ENCODE assay signal across 1 cellular context in the genomic region with DNA sequence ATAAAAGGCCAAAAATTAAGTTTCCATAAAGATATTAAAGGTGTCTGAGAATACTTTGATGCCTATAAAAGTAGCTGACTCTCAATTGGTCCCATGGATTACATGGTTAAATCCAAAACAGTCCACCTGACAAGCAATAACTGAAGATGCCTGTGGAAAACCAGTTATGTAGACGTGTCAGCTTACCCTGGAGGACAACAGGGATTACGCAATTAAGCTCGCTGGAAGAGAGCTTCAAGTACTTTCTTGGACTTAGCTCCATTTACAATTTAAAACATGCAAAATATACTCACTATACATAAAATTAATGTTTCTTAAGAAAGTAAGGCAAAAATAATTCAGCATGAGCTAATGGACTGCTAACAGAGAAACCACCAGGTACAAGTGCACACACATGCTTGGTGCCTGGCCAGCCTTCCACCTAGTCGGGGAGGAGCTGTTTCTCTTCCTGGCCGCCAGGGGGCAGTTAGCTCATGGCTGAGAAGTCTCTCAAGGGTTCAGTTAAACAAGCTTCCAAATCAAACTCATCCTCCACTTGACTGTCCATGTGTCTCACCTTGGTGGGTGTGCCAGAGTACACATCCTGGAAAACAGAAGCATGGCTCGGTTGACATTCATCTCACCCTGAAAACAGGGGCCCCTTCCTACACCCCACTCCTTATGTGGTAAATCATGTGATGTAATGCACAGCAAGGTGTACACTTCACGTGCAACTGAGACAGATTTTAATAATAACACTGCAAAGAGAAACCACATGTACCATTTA.
TF ChIP-seq lines count a peak whose summit lies in the region.

No MANE protein-coding gene starts in this region.

TF ChIP-seq in K562, 482 proteins besides CTCF, POLR2A, EP300 and RAD21 (continued from another document and continues in another):
- TF ChIP-seq SMAD4 (CRISPR knock-in tag; conservative IDR thresholded peaks at IDR 0.05) (0 out of 2 replicates have a peak, but pooled peaks have one; percentile 26), ZFP36 (IDR thresholded peaks at IDR 0.05; ENCODE audit: low read depth, low read length, partially characterized antibody) (peak; percentile 92), TRIM24 (IDR thresholded peaks at IDR 0.05) (no peak), BCOR (IDR thresholded peaks at IDR 0.05) (no peak), ZNF507 (tag; conservative IDR thresholded peaks at IDR 0.05) (no peak), CC2D1A (IDR thresholded peaks at IDR 0.05) (no peak), RFX5 (IDR thresholded peaks at IDR 0.05; ENCODE audit: low read depth, low read length) (no peak), ERF (CRISPR knock-in tag; IDR thresholded peaks at IDR 0.05) (no peak), BCL6 (CRISPR knock-in tag; IDR thresholded peaks at IDR 0.05) (no peak), FUS (optimal IDR thresholded peaks at IDR 0.05; ENCODE audit: low read depth, low read length) (no peak), ZNF551 (CRISPR knock-in tag; IDR thresholded peaks at IDR 0.05) (no peak), POLR2AphosphoS2 (IDR thresholded peaks at IDR 0.05; ENCODE audit: low read length) (no peak), HDGF (IDR thresholded peaks at IDR 0.05) (no peak)
- TF ChIP-seq, protein P1, sequence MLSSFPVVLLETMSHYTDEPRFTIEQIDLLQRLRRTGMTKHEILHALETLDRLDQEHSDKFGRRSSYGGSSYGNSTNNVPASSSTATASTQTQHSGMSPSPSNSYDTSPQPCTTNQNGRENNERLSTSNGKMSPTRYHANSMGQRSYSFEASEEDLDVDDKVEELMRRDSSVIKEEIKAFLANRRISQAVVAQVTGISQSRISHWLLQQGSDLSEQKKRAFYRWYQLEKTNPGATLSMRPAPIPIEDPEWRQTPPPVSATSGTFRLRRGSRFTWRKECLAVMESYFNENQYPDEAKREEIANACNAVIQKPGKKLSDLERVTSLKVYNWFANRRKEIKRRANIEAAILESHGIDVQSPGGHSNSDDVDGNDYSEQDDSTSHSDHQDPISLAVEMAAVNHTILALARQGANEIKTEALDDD (IDR thresholded peaks at IDR 0.05): 0 out of 2 replicates have a peak, but pooled peaks have one; percentile 20
- TF ChIP-seq, protein P2, sequence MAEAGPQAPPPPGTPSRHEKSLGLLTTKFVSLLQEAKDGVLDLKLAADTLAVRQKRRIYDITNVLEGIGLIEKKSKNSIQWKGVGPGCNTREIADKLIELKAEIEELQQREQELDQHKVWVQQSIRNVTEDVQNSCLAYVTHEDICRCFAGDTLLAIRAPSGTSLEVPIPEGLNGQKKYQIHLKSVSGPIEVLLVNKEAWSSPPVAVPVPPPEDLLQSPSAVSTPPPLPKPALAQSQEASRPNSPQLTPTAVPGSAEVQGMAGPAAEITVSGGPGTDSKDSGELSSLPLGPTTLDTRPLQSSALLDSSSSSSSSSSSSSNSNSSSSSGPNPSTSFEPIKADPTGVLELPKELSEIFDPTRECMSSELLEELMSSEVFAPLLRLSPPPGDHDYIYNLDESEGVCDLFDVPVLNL (CRISPR knock-in tag; IDR thresholded peaks at IDR 0.05; ENCODE audit: low read depth): no peak
- TF ChIP-seq, protein P3, sequence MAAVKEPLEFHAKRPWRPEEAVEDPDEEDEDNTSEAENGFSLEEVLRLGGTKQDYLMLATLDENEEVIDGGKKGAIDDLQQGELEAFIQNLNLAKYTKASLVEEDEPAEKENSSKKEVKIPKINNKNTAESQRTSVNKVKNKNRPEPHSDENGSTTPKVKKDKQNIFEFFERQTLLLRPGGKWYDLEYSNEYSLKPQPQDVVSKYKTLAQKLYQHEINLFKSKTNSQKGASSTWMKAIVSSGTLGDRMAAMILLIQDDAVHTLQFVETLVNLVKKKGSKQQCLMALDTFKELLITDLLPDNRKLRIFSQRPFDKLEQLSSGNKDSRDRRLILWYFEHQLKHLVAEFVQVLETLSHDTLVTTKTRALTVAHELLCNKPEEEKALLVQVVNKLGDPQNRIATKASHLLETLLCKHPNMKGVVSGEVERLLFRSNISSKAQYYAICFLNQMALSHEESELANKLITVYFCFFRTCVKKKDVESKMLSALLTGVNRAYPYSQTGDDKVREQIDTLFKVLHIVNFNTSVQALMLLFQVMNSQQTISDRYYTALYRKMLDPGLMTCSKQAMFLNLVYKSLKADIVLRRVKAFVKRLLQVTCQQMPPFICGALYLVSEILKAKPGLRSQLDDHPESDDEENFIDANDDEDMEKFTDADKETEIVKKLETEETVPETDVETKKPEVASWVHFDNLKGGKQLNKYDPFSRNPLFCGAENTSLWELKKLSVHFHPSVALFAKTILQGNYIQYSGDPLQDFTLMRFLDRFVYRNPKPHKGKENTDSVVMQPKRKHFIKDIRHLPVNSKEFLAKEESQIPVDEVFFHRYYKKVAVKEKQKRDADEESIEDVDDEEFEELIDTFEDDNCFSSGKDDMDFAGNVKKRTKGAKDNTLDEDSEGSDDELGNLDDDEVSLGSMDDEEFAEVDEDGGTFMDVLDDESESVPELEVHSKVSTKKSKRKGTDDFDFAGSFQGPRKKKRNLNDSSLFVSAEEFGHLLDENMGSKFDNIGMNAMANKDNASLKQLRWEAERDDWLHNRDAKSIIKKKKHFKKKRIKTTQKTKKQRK (IDR thresholded peaks at IDR 0.05; ENCODE audit: borderline replicate concordance, low read depth, low read length): no peak
- TF ChIP-seq, protein P4, sequence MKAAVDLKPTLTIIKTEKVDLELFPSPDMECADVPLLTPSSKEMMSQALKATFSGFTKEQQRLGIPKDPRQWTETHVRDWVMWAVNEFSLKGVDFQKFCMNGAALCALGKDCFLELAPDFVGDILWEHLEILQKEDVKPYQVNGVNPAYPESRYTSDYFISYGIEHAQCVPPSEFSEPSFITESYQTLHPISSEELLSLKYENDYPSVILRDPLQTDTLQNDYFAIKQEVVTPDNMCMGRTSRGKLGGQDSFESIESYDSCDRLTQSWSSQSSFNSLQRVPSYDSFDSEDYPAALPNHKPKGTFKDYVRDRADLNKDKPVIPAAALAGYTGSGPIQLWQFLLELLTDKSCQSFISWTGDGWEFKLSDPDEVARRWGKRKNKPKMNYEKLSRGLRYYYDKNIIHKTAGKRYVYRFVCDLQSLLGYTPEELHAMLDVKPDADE (conservative IDR thresholded peaks at IDR 0.05; ENCODE audit: control insufficient read depth, low read depth, low read length): no peak
- TF ChIP-seq, protein P5, sequence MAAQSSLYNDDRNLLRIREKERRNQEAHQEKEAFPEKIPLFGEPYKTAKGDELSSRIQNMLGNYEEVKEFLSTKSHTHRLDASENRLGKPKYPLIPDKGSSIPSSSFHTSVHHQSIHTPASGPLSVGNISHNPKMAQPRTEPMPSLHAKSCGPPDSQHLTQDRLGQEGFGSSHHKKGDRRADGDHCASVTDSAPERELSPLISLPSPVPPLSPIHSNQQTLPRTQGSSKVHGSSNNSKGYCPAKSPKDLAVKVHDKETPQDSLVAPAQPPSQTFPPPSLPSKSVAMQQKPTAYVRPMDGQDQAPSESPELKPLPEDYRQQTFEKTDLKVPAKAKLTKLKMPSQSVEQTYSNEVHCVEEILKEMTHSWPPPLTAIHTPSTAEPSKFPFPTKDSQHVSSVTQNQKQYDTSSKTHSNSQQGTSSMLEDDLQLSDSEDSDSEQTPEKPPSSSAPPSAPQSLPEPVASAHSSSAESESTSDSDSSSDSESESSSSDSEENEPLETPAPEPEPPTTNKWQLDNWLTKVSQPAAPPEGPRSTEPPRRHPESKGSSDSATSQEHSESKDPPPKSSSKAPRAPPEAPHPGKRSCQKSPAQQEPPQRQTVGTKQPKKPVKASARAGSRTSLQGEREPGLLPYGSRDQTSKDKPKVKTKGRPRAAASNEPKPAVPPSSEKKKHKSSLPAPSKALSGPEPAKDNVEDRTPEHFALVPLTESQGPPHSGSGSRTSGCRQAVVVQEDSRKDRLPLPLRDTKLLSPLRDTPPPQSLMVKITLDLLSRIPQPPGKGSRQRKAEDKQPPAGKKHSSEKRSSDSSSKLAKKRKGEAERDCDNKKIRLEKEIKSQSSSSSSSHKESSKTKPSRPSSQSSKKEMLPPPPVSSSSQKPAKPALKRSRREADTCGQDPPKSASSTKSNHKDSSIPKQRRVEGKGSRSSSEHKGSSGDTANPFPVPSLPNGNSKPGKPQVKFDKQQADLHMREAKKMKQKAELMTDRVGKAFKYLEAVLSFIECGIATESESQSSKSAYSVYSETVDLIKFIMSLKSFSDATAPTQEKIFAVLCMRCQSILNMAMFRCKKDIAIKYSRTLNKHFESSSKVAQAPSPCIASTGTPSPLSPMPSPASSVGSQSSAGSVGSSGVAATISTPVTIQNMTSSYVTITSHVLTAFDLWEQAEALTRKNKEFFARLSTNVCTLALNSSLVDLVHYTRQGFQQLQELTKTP (IDR thresholded peaks at IDR 0.05; ENCODE audit: low read depth in 1 of 2, partially characterized antibody in 2 of 2): no peak
- TF ChIP-seq, protein P6, sequence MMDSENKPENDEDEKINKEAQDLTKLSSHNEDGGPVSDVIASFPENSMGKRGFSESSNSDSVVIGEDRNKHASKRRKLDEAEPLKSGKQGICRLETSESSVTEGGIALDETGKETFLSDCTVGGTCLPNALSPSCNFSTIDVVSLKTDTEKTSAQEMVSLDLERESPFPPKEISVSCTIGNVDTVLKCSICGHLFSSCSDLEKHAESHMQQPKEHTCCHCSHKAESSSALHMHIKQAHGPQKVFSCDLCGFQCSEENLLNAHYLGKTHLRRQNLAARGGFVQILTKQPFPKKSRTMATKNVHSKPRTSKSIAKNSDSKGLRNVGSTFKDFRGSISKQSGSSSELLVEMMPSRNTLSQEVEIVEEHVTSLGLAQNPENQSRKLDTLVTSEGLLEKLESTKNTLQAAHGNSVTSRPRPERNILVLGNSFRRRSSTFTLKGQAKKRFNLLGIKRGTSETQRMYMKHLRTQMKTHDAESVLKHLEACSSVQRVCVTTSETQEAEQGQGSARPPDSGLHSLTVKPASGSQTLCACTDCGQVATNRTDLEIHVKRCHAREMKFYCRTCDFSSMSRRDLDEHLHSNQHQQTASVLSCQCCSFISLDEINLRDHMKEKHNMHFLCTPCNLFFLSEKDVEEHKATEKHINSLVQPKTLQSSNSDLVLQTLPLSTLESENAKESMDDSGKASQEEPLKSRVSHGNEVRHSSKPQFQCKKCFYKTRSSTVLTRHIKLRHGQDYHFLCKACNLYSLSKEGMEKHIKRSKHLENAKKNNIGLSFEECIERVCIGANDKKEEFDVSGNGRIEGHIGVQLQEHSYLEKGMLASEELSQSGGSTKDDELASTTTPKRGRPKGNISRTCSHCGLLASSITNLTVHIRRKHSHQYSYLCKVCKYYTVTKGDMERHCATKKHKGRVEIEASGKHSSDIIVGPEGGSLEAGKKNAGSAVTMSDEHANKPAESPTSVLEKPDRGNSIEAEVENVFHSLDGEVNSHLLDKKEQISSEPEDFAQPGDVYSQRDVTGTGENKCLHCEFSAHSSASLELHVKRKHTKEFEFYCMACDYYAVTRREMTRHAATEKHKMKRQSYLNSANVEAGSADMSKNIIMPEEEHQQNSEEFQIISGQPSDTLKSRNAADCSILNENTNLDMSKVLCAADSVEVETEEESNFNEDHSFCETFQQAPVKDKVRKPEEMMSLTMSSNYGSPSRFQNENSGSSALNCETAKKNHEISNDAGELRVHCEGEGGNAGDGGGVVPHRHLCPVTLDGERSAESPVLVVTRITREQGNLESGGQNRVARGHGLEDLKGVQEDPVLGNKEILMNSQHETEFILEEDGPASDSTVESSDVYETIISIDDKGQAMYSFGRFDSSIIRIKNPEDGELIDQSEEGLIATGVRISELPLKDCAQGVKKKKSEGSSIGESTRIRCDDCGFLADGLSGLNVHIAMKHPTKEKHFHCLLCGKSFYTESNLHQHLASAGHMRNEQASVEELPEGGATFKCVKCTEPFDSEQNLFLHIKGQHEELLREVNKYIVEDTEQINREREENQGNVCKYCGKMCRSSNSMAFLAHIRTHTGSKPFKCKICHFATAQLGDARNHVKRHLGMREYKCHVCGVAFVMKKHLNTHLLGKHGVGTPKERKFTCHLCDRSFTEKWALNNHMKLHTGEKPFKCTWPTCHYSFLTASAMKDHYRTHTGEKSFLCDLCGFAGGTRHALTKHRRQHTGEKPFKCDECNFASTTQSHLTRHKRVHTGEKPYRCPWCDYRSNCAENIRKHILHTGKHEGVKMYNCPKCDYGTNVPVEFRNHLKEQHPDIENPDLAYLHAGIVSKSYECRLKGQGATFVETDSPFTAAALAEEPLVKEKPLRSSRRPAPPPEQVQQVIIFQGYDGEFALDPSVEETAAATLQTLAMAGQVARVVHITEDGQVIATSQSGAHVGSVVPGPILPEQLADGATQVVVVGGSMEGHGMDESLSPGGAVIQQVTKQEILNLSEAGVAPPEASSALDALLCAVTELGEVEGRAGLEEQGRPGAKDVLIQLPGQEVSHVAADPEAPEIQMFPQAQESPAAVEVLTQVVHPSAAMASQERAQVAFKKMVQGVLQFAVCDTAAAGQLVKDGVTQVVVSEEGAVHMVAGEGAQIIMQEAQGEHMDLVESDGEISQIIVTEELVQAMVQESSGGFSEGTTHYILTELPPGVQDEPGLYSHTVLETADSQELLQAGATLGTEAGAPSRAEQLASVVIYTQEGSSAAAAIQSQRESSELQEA (IDR thresholded peaks at IDR 0.05; ENCODE audit: low read depth): peak; percentile 66
- TF ChIP-seq, protein P7, sequence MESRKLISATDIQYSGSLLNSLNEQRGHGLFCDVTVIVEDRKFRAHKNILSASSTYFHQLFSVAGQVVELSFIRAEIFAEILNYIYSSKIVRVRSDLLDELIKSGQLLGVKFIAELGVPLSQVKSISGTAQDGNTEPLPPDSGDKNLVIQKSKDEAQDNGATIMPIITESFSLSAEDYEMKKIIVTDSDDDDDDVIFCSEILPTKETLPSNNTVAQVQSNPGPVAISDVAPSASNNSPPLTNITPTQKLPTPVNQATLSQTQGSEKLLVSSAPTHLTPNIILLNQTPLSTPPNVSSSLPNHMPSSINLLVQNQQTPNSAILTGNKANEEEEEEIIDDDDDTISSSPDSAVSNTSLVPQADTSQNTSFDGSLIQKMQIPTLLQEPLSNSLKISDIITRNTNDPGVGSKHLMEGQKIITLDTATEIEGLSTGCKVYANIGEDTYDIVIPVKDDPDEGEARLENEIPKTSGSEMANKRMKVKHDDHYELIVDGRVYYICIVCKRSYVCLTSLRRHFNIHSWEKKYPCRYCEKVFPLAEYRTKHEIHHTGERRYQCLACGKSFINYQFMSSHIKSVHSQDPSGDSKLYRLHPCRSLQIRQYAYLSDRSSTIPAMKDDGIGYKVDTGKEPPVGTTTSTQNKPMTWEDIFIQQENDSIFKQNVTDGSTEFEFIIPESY (CRISPR knock-in tag; IDR thresholded peaks at IDR 0.05): no peak
- TF ChIP-seq, protein P8, sequence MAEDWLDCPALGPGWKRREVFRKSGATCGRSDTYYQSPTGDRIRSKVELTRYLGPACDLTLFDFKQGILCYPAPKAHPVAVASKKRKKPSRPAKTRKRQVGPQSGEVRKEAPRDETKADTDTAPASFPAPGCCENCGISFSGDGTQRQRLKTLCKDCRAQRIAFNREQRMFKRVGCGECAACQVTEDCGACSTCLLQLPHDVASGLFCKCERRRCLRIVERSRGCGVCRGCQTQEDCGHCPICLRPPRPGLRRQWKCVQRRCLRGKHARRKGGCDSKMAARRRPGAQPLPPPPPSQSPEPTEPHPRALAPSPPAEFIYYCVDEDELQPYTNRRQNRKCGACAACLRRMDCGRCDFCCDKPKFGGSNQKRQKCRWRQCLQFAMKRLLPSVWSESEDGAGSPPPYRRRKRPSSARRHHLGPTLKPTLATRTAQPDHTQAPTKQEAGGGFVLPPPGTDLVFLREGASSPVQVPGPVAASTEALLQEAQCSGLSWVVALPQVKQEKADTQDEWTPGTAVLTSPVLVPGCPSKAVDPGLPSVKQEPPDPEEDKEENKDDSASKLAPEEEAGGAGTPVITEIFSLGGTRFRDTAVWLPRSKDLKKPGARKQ (CRISPR knock-in tag; IDR thresholded peaks at IDR 0.05): no peak
- TF ChIP-seq, protein P9, sequence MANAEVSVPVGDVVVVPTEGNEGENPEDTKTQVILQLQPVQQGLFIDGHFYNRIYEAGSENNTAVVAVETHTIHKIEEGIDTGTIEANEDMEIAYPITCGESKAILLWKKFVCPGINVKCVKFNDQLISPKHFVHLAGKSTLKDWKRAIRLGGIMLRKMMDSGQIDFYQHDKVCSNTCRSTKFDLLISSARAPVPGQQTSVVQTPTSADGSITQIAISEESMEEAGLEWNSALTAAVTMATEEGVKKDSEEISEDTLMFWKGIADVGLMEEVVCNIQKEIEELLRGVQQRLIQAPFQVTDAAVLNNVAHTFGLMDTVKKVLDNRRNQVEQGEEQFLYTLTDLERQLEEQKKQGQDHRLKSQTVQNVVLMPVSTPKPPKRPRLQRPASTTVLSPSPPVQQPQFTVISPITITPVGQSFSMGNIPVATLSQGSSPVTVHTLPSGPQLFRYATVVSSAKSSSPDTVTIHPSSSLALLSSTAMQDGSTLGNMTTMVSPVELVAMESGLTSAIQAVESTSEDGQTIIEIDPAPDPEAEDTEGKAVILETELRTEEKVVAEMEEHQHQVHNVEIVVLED (CRISPR knock-in tag; IDR thresholded peaks at IDR 0.05): no peak
